In the genomic region with DNA sequence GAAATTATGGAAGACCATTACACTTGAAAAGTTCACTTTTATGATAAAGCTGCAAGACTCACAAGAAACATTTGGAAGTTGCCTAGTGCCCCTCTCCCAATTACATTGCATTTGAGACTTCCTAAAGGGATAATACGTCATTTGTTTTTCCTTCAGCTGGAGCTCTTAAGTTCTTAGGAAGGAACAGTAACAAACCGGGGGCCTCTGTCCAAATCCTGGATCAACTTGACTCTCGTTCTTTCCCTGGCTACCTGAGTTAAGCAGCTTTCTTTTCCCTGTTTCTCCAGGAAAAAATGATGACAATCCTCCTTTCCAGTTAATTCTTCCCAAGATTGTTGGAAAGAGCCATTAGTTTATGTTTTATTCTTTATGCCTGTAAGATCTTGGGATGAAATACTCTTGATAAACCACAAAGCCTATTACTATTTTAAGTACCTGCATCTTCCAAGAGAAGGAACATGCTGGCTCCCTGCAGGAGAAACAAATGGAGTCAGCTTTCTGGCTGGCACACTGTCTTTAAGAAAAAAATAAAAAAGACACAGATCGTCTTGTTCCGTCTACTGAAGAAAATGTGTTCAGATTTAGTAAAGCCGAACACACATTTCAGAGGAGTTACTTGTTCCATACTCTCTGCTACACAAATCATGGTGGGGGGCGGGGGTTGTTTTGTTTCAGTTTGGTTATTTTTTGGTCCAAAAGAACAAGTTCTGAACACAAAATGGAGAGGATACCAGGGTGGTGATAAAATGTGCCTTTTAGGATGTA, we compare ENCODE assay signal across 1 cellular context.
TF ChIP-seq lines count a peak whose summit lies in the region.

No MANE protein-coding gene starts in this region.

TF ChIP-seq in IMR-90, 13 proteins besides CTCF, POLR2A, EP300 and RAD21:
- TF ChIP-seq, protein P1, sequence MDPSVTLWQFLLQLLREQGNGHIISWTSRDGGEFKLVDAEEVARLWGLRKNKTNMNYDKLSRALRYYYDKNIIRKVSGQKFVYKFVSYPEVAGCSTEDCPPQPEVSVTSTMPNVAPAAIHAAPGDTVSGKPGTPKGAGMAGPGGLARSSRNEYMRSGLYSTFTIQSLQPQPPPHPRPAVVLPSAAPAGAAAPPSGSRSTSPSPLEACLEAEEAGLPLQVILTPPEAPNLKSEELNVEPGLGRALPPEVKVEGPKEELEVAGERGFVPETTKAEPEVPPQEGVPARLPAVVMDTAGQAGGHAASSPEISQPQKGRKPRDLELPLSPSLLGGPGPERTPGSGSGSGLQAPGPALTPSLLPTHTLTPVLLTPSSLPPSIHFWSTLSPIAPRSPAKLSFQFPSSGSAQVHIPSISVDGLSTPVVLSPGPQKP (IDR thresholded peaks at IDR 0.05; ENCODE audit: borderline replicate concordance, low read depth, low read length): no peak
- TF ChIP-seq MAFK (IDR thresholded peaks at IDR 0.05; ENCODE audit: low read depth, low read length) (no peak), RFX5 (IDR thresholded peaks at IDR 0.05; ENCODE audit: low read depth, low read length) (no peak), USF2 (IDR thresholded peaks at IDR 0.05; ENCODE audit: low read depth, low read length) (no peak), NFE2L2 (IDR thresholded peaks at IDR 0.05; ENCODE audit: low read depth, low read length) (no peak), BHLHE40 (IDR thresholded peaks at IDR 0.05; ENCODE audit: low read depth, low read length) (no peak), FOS (IDR thresholded peaks at IDR 0.05; ENCODE audit: low read depth, low read length) (no peak), RCOR1 (IDR thresholded peaks at IDR 0.05; ENCODE audit: insufficient replicate concordance, low read length) (no peak), CEBPB (IDR thresholded peaks at IDR 0.05; ENCODE audit: low read depth, low read length) (no peak), CHD1 (IDR thresholded peaks at IDR 0.05; ENCODE audit: low read depth, low read length) (no peak)
TF ChIP-seq in IMR-90: peak in this region for 0.
